16 cellular contexts compared by ENCODE assay signal in genomic region chr5:133698646-133699526, GRCh38.
DNase-seq lines count a peak whose midpoint lies in the region; ATAC-seq and TF ChIP-seq lines count a peak whose summit lies in the region.
"Had no signal": no experiment of that assay in that cellular context is flagged by ENCODE, and none has a peak within 500 bp of the region (broad histone marks: within the 10 kb centered on the region; RNA-seq: fewer than 3 reads in every experiment).

No MANE protein-coding gene starts in this region.

- H3K27me3 Mint-ChIP-seq in activated CD8-positive, alpha-beta memory T cell treated with anti-CD3 and anti-CD28 coated beads, Interleukin-2, amount 10 ng/mL, durations not matched to agents 7 days and 5 days, result peaks cover 16% of the 10 kb centered on the region

- WGBS in smooth muscle cell (ENCODE audit: low lambda C conversion rate), result 90% methylated on average over 10 of the region's 10 CpGs

- H3K27ac Mint-ChIP-seq in activated CD8-positive, alpha-beta memory T cell treated with anti-CD3 and anti-CD28 coated beads, Interleukin-2, amount 10 ng/mL, durations not matched to agents 7 days and 5 days, result no peak overlapping the region

- peak; percentile 40 for DNase-seq in activated CD8-positive, alpha-beta memory T cell treated with anti-CD3 and anti-CD28 coated beads, Interleukin-2, amount 10 ng/mL, durations not matched to agents 7 days and 5 days
- no peak for DNase-seq in activated CD8-positive, alpha-beta memory T cell treated with anti-CD3 and anti-CD28 coated beads, Interleukin-2, amount 50 U/mL, for 48 hours
- DNase-seq in GM20000 (ENCODE audit: low spot score) (peak; percentile 32), HCEC 1CT (no peak), smooth muscle cell (lab: John Stamatoyannopoulos, UW; ENCODE audit: unreplicated experiment) (no peak), inferior parietal cortex (ENCODE audit: extremely low spot score) (no peak)
- peak; percentile 23 for DNase-seq in stimulated activated CD8-positive, alpha-beta memory T cell treated with anti-CD3 and anti-CD28 coated beads, Interleukin-4, amount 100 ng/mL, for 48 hours
- DNase-seq: ACHN; activated CD4-positive, CD25-positive, alpha-beta regulatory T cell treated with anti-CD3 and anti-CD28 coated beads, Interleukin-2, amount 50 U/mL, for 72 hours; activated naive CD4-positive, alpha-beta T cell; kidney; NCI-H1092 treated with DMSO at 0.1 percent for 48 hours; NCI-H2227 treated with DMSO at 0.1 percent for 48 hours; PC-3 had no signal

- H3K4me3 ChIP-seq in smooth muscle cell, result no peak overlapping the region
- H3K4me3 ChIP-seq: vagina had no signal

- H3K27ac ChIP-seq in smooth muscle cell (ENCODE audit: low read depth), result no peak overlapping the region
- H3K27ac ChIP-seq: vagina had no signal

- H3K36me3 Mint-ChIP-seq in activated CD8-positive, alpha-beta memory T cell treated with anti-CD3 and anti-CD28 coated beads, Interleukin-2, amount 10 ng/mL, durations not matched to agents 7 days and 5 days, result no peaks in the 10 kb centered on the region

- no peaks in the 10 kb centered on the region for H3K79me2 ChIP-seq in smooth muscle cell (ENCODE audit: low read depth)

- no peaks in the 10 kb centered on the region for H3K27me3 ChIP-seq in smooth muscle cell (ENCODE audit: low read depth)
- H3K27me3 ChIP-seq: vagina had no signal

- H3K4me2 ChIP-seq in smooth muscle cell, result no peak overlapping the region

- no peaks in the 10 kb centered on the region for H3K4me1 ChIP-seq in smooth muscle cell (ENCODE audit: low read depth)
- H3K4me1 ChIP-seq: vagina had no signal

- CTCF ChIA-PET in activated CD8-positive, alpha-beta memory T cell treated with anti-CD3 and anti-CD28 coated beads, Interleukin-2, amount 10 ng/mL, durations not matched to agents 7 days and 5 days (lab: Charles Lee), result no interaction called here

- no peak overlapping the region for H2AFZ ChIP-seq in smooth muscle cell (ENCODE audit: low read depth)

- H3K9ac ChIP-seq in smooth muscle cell (ENCODE audit: low read depth), result no peak overlapping the region

- no peaks in the 10 kb centered on the region for H3K36me3 ChIP-seq in smooth muscle cell (ENCODE audit: low read depth)
- H3K36me3 ChIP-seq: vagina had no signal

- H3K9me3 Mint-ChIP-seq in activated CD8-positive, alpha-beta memory T cell treated with anti-CD3 and anti-CD28 coated beads, Interleukin-2, amount 10 ng/mL, durations not matched to agents 7 days and 5 days (ENCODE audit: low read depth), result no peaks in the 10 kb centered on the region

- ATAC-seq in activated CD8-positive, alpha-beta memory T cell treated with anti-CD3 and anti-CD28 coated beads, Interleukin-2, amount 10 ng/mL, durations not matched to agents 7 days and 5 days, result peak; percentile 42
- ATAC-seq in HG02973 (IDR thresholded peaks at IDR 0.05; ENCODE audit: unreplicated experiment), result peak; percentile 52
- ATAC-seq: PC-3 had no signal

- H4K20me1 ChIP-seq in smooth muscle cell (ENCODE audit: low read depth), result no peaks in the 10 kb centered on the region

- no peak overlapping the region for H3K4me3 Mint-ChIP-seq in activated CD8-positive, alpha-beta memory T cell treated with anti-CD3 and anti-CD28 coated beads, Interleukin-2, amount 10 ng/mL, durations not matched to agents 7 days and 5 days

- no peaks in the 10 kb centered on the region for H3F3A ChIP-seq in smooth muscle cell (ENCODE audit: low read depth)

- no peaks in the 10 kb centered on the region for H3K9me3 ChIP-seq in smooth muscle cell (replicated peaks; ENCODE audit: low read depth)
- H3K9me3 ChIP-seq: vagina had no signal

- peaks cover 21% of the 10 kb centered on the region for H3K4me1 Mint-ChIP-seq in activated CD8-positive, alpha-beta memory T cell treated with anti-CD3 and anti-CD28 coated beads, Interleukin-2, amount 10 ng/mL, durations not matched to agents 7 days and 5 days

- no peak for TF ChIP-seq CTCF in GM20000 (IDR thresholded peaks at IDR 0.05; ENCODE audit: extremely low read depth, missing control alignments)
- no peak for TF ChIP-seq CTCF in smooth muscle cell (IDR thresholded peaks at IDR 0.05; ENCODE audit: borderline replicate concordance, insufficient read depth, poor library complexity, severe bottlenecking)

Comparison
In these comparisons a context has a peak if more than half of its experiments do, and no peak if none do; other contexts are left out.
1. DNase-seq: peak in activated CD8-positive, alpha-beta memory T cell treated with anti-CD3 and anti-CD28 coated beads, Interleukin-2, amount 10 ng/mL, durations not matched to agents 7 days and 5 days (single experiment), GM20000 (single experiment) and stimulated activated CD8-positive, alpha-beta memory T cell treated with anti-CD3 and anti-CD28 coated beads, Interleukin-4, amount 100 ng/mL, for 48 hours (single experiment); none in activated CD8-positive, alpha-beta memory T cell treated with anti-CD3 and anti-CD28 coated beads, Interleukin-2, amount 50 U/mL, for 48 hours (single experiment), HCEC 1CT (single experiment), smooth muscle cell (single experiment) and inferior parietal cortex (single experiment).